18 cellular contexts compared by ENCODE assay signal in genomic region chr13:106981050-106981449, GRCh38.
DNase-seq lines count a peak whose midpoint lies in the region; ATAC-seq and TF ChIP-seq lines count a peak whose summit lies in the region.
"Had no signal": no experiment of that assay in that cellular context is flagged by ENCODE, and none has a peak within 500 bp of the region (broad histone marks: within the 10 kb centered on the region; RNA-seq: fewer than 3 reads in every experiment).

No MANE protein-coding gene starts in this region.

- H3K9me2 ChIP-seq in hepatocyte (replicated peaks; ENCODE audit: insufficient read depth), result no peaks in the 10 kb centered on the region

- no peak overlapping the region for H3K4me2 ChIP-seq in hepatocyte
- H3K4me2 ChIP-seq: BLaER1 had no signal

- no peak for TF ChIP-seq POLR2A in esophagus muscularis mucosa (IDR thresholded peaks at IDR 0.05; ENCODE audit: low read depth)

- no peaks in the 10 kb centered on the region for H3K27me3 ChIP-seq in esophagus muscularis mucosa
- H3K27me3 ChIP-seq in hepatocyte, result no peaks in the 10 kb centered on the region
- H3K27me3 ChIP-seq: BLaER1 had no signal

- H3K36me3 ChIP-seq in esophagus muscularis mucosa (no peaks in the 10 kb centered on the region), hepatocyte (replicated peaks; ENCODE audit: insufficient read depth, low read depth) (no peaks in the 10 kb centered on the region)
- H3K36me3 ChIP-seq: BLaER1 had no signal

- peak; percentile 17 for TF ChIP-seq EP300 in esophagus muscularis mucosa (IDR thresholded peaks at IDR 0.05)

- ATAC-seq in GM21529 (IDR thresholded peaks at IDR 0.05; ENCODE audit: unreplicated experiment), result no peak

- H3K9me3 ChIP-seq in esophagus muscularis mucosa (no peaks in the 10 kb centered on the region), hepatocyte (ENCODE audit: low read depth) (no peaks in the 10 kb centered on the region)
- H3K9me3 ChIP-seq: BLaER1 had no signal

- H3K27ac ChIP-seq in esophagus muscularis mucosa (replicated peaks in 1 of 4) (peak overlapping the region in 3 of 4 donors; percentile 30 to 57 (median 49)), hepatocyte (no peak overlapping the region)
- H3K27ac ChIP-seq: BLaER1, GM23248, HL-60 had no signal

- no peaks in the 10 kb centered on the region for H4K20me1 ChIP-seq in hepatocyte (ENCODE audit: insufficient read depth, poor library complexity, severe bottlenecking)
- H4K20me1 ChIP-seq: BLaER1 had no signal

- TF ChIP-seq CTCF in esophagus muscularis mucosa (IDR thresholded peaks at IDR 0.05) (no peak), hepatocyte (IDR thresholded peaks at IDR 0.05; ENCODE audit: poor library complexity) (no peak)

- H3K79me2 ChIP-seq in hepatocyte, result no peaks in the 10 kb centered on the region

- H3K4me1 ChIP-seq in esophagus muscularis mucosa (peaks cover 0 to 11% (median 7%) of the 10 kb centered on the region in 4 donors), hepatocyte (ENCODE audit: insufficient read depth) (peaks cover under 1% of the 10 kb centered on the region)

- H2AFZ ChIP-seq in hepatocyte, result no peak overlapping the region
- H2AFZ ChIP-seq: GM23248 had no signal

- DNase-seq in esophagus muscularis mucosa (ENCODE audit: extremely low spot score) (no peak), hepatocyte (ENCODE audit: low spot score) (peak; percentile 16), middle frontal gyrus (ENCODE audit: extremely low spot score, low spot score) (peak; percentile 60), superior temporal gyrus (ENCODE audit: extremely low spot score) (peak; percentile 72), NCI-H510A (lab: John Stamatoyannopoulos, UW) (no peak), dermis blood vessel endothelial cell (no peak), AG08396 (ENCODE audit: low spot score) (no peak)
- DNase-seq: ACHN; AML-193; CD4-positive, alpha-beta memory T cell; DMS153; DMS79; GDM1; GM23248; HCEC 1CT had no signal

- intact Hi-C loops in esophagus muscularis mucosa (cut with DNase I), result no loop called here

- H3K4me3 ChIP-seq in esophagus muscularis mucosa (no peak overlapping the region), hepatocyte (no peak overlapping the region)
- H3K4me3 ChIP-seq: BLaER1, GM23248 had no signal

- WGBS in esophagus muscularis mucosa, result 34% methylated on average over 2 of the region's 2 CpGs
- 57% methylated on average over 2 of the region's 2 CpGs for WGBS in hepatocyte (ENCODE audit: low lambda C conversion rate, missing lambda C conversion rate)

Comparison
In these comparisons a context has a peak if more than half of its experiments do, and no peak if none do; other contexts are left out.
1. DNase-seq: peak in hepatocyte (single experiment), middle frontal gyrus (single experiment) and superior temporal gyrus (single experiment); none in esophagus muscularis mucosa (single experiment), NCI-H510A (single experiment), dermis blood vessel endothelial cell (single experiment) and AG08396 (single experiment).